In the genomic region with DNA sequence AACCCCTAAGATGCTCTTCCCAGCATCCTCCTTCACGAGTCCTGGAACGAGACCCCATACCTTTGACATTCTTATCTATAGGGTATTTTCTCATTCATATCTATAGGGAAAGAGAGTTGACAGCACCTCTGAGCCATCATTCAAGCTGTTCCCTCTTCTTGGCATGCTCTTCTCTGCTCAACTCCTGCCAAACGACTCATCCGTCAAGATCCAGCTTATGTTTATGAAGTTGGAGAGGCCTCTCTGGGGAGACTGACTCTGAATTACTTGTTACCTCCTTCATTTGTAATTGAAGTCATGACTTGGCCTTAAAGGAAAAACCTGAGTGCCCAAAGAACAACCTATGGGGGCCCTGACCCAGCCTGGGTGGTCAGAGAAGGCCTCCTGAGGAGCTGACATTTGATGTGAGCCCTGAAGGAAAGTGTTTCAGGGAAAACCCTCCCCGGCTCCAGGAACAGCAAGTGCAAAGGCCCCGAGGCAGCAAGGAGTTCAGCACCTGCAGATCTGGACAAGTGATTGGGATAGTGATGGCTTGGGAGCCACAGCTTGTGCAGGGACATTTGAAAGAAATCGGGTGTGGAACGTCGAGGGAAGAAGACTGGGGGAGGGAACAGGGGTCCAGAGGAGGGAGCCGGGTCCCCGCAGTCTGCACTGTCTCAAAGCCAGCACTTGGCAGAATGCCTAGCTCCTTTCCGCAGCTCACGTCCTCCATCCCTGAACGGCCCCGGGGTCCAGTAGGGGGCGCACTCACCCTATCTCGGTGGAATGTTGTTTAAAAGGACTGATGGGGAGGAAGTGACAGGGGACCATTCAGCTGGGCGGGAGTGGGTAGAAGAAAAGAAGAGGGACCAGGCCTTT, we compare ENCODE assay signal across 8 cellular contexts. TPM values are rescaled to one million over a fixed set of nuclear protein-coding genes. Genes with fewer than 3 reads are reported as not detected.
DNase-seq lines count a peak whose midpoint lies in the region; ATAC-seq and TF ChIP-seq lines count a peak whose summit lies in the region.

No MANE protein-coding gene starts in this region.

- intact Hi-C loops in right lobe of liver (cut with DNase I) = loop anchor here (5.0 kb wide), 1 partner anchor 62 kb away; no protein-coding TSS in a partner anchor

- ATAC-seq in right lobe of liver = peak; percentile 95 to 99 (median 98)
- no peak for ATAC-seq in HG03135 (IDR thresholded peaks at IDR 0.05; ENCODE audit: unreplicated experiment)

- H3K4me3 ChIP-seq in WERI-Rb-1 (ENCODE audit: low read depth, low read length) = no peak overlapping the region
- no peak overlapping the region for H3K4me3 ChIP-seq in choroid plexus epithelial cell (ENCODE audit: low read depth, low read length)
- H3K4me3 ChIP-seq in right lobe of liver = no peak overlapping the region

- H3K9me3 ChIP-seq in WERI-Rb-1 (ENCODE audit: severe bottlenecking) (no peaks in the 10 kb centered on the region), right lobe of liver (no peaks in the 10 kb centered on the region)

- DNase-seq in NCI-H510A treated with DMSO at 0.1 percent for 48 hours (lab: John Stamatoyannopoulos, UW) (peak; percentile 49), NCI-H510A (lab: John Stamatoyannopoulos, UW) (no peak), NCI-H2029 treated with DMSO at 0.1 percent for 48 hours (lab: John Stamatoyannopoulos, UW) (peak; percentile 27), WERI-Rb-1 (peak; percentile 90), choroid plexus epithelial cell (ENCODE audit: low read depth) (peak; percentile 86), right lobe of liver (peak; percentile 90 to 95 (median 91))
- DNase-seq in stimulated activated CD8-positive, alpha-beta memory T cell treated with anti-CD3 and anti-CD28 coated beads, Interleukin-15, amount 100 ng/mL, for 1 hour (ENCODE audit: low read depth) = peak; percentile 35

- TF ChIP-seq POLR2A in right lobe of liver (IDR thresholded peaks at IDR 0.05) = no peak

- H3K4me1 ChIP-seq in right lobe of liver = no peaks in the 10 kb centered on the region

- 15% methylated on average over 18 of the region's 18 CpGs for WGBS in right lobe of liver (ENCODE audit: insufficient coverage, low coverage, low lambda C conversion rate, missing lambda C conversion rate)

- TF ChIP-seq CTCF in WERI-Rb-1 (IDR thresholded peaks at IDR 0.05; ENCODE audit: low read depth, low read length) = peak; percentile 87
- TF ChIP-seq CTCF in choroid plexus epithelial cell (conservative IDR thresholded peaks at IDR 0.05; ENCODE audit: low read depth, low read length) = peak; percentile 87
- TF ChIP-seq CTCF in right lobe of liver (IDR thresholded peaks at IDR 0.05) = peak; percentile 82 to 90 (median 86)

- H3K36me3 ChIP-seq in WERI-Rb-1 = no peaks in the 10 kb centered on the region
- no peaks in the 10 kb centered on the region for H3K36me3 ChIP-seq in right lobe of liver

- H3K27me3 ChIP-seq in WERI-Rb-1 (ENCODE audit: insufficient read depth, low read depth, severe bottlenecking) (peaks cover 8% of the 10 kb centered on the region), right lobe of liver (no peaks in the 10 kb centered on the region)

- H3K27ac ChIP-seq in WERI-Rb-1 = no peak overlapping the region
- H3K27ac ChIP-seq in right lobe of liver = no peak overlapping the region

RNA-seq across cellular contexts. Expression of gene CDA, which starts 14.0 kb away (rescaled TPM):
- total RNA-seq in right lobe of liver = 10 to 100 TPM; 12.6 to 33.8 (median 24.5) TPM

RNA-seq across cellular contexts. Expression of gene FAM43B, which starts 22.5 kb away (rescaled TPM):
- total RNA-seq in right lobe of liver = under 1 TPM in 4 of 6 experiments, not detected in 2; 0.09 to 0.24 (median 0.12) TPM

RNA-seq across cellular contexts. Expression of gene PINK1, which starts 58.3 kb away (rescaled TPM):
- 10 to 100 TPM; 67.3 to 94.1 (median 83.0) TPM for total RNA-seq in right lobe of liver
